Comparison of ENCODE assay signal across 24 cellular contexts in genomic region chr14:70845601-70846000, GRCh38. TPM values are rescaled to one million over a fixed set of nuclear protein-coding genes. Genes with fewer than 3 reads are reported as not detected.
DNase-seq lines count a peak whose midpoint lies in the region; ATAC-seq, FAIRE-seq and TF ChIP-seq lines count a peak whose summit lies in the region.
"Had no signal": no experiment of that assay in that cellular context is flagged by ENCODE, and none has a peak within 500 bp of the region (broad histone marks: within the 10 kb centered on the region; RNA-seq: fewer than 3 reads in every experiment).

No MANE protein-coding gene starts in this region.

- no peak for FAIRE-seq in RCC 7860 (lab: Jason Lieb, UNC)
- FAIRE-seq: A549 had no signal

- intact Hi-C loops in left lung (cut with DNase I) (no loop called here), heart left ventricle (cut with DNase I) (no loop called here)

- TF ChIP-seq POLR2A in heart left ventricle (IDR thresholded peaks at IDR 0.05): no peak

- no peaks in the 10 kb centered on the region for H3K4me1 Mint-ChIP-seq in activated naive CD4-positive, alpha-beta T cell treated with anti-CD3 and anti-CD28 coated beads, Interleukin-2, amount 10 ng/mL, durations not matched to agents 7 days and 5 days
- no peaks in the 10 kb centered on the region for H3K4me1 Mint-ChIP-seq in stimulated activated naive CD8-positive, alpha-beta T cell treated with anti-CD3 and anti-CD28 coated beads, Interleukin-15, amount 100 ng/mL, for 72 hours
- H3K4me1 Mint-ChIP-seq: H9, T-cell had no signal

- H3K36me3 ChIP-seq in left lung (no peaks in the 10 kb centered on the region), heart left ventricle (no peaks in the 10 kb centered on the region)
- H3K36me3 ChIP-seq: Peyer's patch, SJCRH30 had no signal

- H3K27ac ChIP-seq in left lung (no peak overlapping the region), heart left ventricle (no peak overlapping the region)
- H3K27ac ChIP-seq: A549, GM23248, Peyer's patch, SJCRH30 had no signal

- 88 to 92% (median 89%) methylated on average over 2 of the region's 2 CpGs for WGBS in heart left ventricle, 4 donors

- ATAC-seq in left lung: peak; percentile 17
- ATAC-seq in GM21825 (IDR thresholded peaks at IDR 0.05; ENCODE audit: unreplicated experiment): no peak
- no peak for ATAC-seq in heart left ventricle
- no peak for ATAC-seq in stimulated activated naive CD8-positive, alpha-beta T cell treated with anti-CD3 and anti-CD28 coated beads, Interleukin-15, amount 100 ng/mL, for 72 hours
- ATAC-seq: A549, T-cell had no signal

- no peaks in the 10 kb centered on the region for H3K9me3 ChIP-seq in left lung
- H3K9me3 ChIP-seq in heart left ventricle: no peaks in the 10 kb centered on the region
- H3K9me3 ChIP-seq: A549, Caco-2, Peyer's patch, SJCRH30 had no signal

- peak overlapping the region; percentile 38 for H3K27ac Mint-ChIP-seq in activated naive CD4-positive, alpha-beta T cell treated with anti-CD3 and anti-CD28 coated beads, Interleukin-2, amount 10 ng/mL, durations not matched to agents 7 days and 5 days
- H3K27ac Mint-ChIP-seq in stimulated activated naive CD8-positive, alpha-beta T cell treated with anti-CD3 and anti-CD28 coated beads, Interleukin-15, amount 100 ng/mL, for 72 hours: peak overlapping the region in 1 of 2 donors; percentile 65
- H3K27ac Mint-ChIP-seq: CD4-positive, alpha-beta T cell; H9; HFFc6; T-cell had no signal

- H3K27me3 ChIP-seq in left lung (no peaks in the 10 kb centered on the region), heart left ventricle (no peaks in the 10 kb centered on the region)
- H3K27me3 ChIP-seq: Peyer's patch, SJCRH30 had no signal

- H3K9me3 Mint-ChIP-seq in activated naive CD4-positive, alpha-beta T cell treated with anti-CD3 and anti-CD28 coated beads, Interleukin-2, amount 10 ng/mL, durations not matched to agents 7 days and 5 days: no peaks in the 10 kb centered on the region
- no peaks in the 10 kb centered on the region for H3K9me3 Mint-ChIP-seq in stimulated activated naive CD8-positive, alpha-beta T cell treated with anti-CD3 and anti-CD28 coated beads, Interleukin-15, amount 100 ng/mL, for 72 hours
- H3K9me3 Mint-ChIP-seq: CD4-positive, alpha-beta T cell; H9; HFFc6; T-cell had no signal

- no peak overlapping the region for H3K4me3 ChIP-seq in left lung
- H3K4me3 ChIP-seq in heart left ventricle: no peak overlapping the region
- H3K4me3 ChIP-seq: A549, GM23248, Peyer's patch, SJCRH30 had no signal

- no peaks in the 10 kb centered on the region for H3K36me3 Mint-ChIP-seq in activated naive CD4-positive, alpha-beta T cell treated with anti-CD3 and anti-CD28 coated beads, Interleukin-2, amount 10 ng/mL, durations not matched to agents 7 days and 5 days
- H3K36me3 Mint-ChIP-seq: T-cell had no signal

- no peak for TF ChIP-seq CTCF in left lung (IDR thresholded peaks at IDR 0.05)
- no peak for TF ChIP-seq CTCF in heart left ventricle (IDR thresholded peaks at IDR 0.05)

- H3K4me1 ChIP-seq in left lung: peaks cover 0 to 5% of the 10 kb centered on the region in 2 donors
- H3K4me1 ChIP-seq in heart left ventricle: peaks cover 0 to 17% (median 3%) of the 10 kb centered on the region in 12 donors
- H3K4me1 ChIP-seq: Peyer's patch, SJCRH30 had no signal

- no peak for DNase-seq in activated naive CD4-positive, alpha-beta T cell treated with anti-CD3 and anti-CD28 coated beads, Interleukin-2, amount 10 ng/mL, durations not matched to agents 7 days and 5 days
- DNase-seq in activated naive CD4-positive, alpha-beta T cell treated with Interleukin-2 at 50 U/mL for 16 hours: no peak
- peak; percentile 36 for DNase-seq in RCC 7860 (ENCODE audit: low spot score)
- DNase-seq in left lung: no peak
- DNase-seq in heart left ventricle: no peak
- DNase-seq in stimulated activated naive CD8-positive, alpha-beta T cell treated with anti-CD3 and anti-CD28 coated beads, Interleukin-15, amount 100 ng/mL, for 72 hours: no peak
- DNase-seq: Caco-2; CD4-positive, alpha-beta T cell; DMS153; GM23248; H9; HFFc6; Kasumi-1; NCI-H1092 treated with DMSO at 0.1 percent for 48 hours; NCI-H1436 treated with DMSO at 0.1 percent for 48 hours; NCI-H1930; NCI-H2171 treated with DMSO at 0.1 percent for 48 hours; NCI-H524 treated with DMSO at 0.1 percent for 48 hours; NCI-H82; Peyer's patch; SJCRH30; T-cell had no signal

- peaks cover 17% of the 10 kb centered on the region for H3K27me3 Mint-ChIP-seq in activated naive CD4-positive, alpha-beta T cell treated with anti-CD3 and anti-CD28 coated beads, Interleukin-2, amount 10 ng/mL, durations not matched to agents 7 days and 5 days
- H3K27me3 Mint-ChIP-seq in stimulated activated naive CD8-positive, alpha-beta T cell treated with anti-CD3 and anti-CD28 coated beads, Interleukin-15, amount 100 ng/mL, for 72 hours: peaks cover 11% of the 10 kb centered on the region
- H3K27me3 Mint-ChIP-seq: CD4-positive, alpha-beta T cell; T-cell had no signal

- CTCF ChIA-PET in activated naive CD4-positive, alpha-beta T cell treated with anti-CD3 and anti-CD28 coated beads, Interleukin-2, amount 10 ng/mL, durations not matched to agents 7 days and 5 days (lab: Charles Lee): no interaction called here

- H3K4me3 Mint-ChIP-seq in activated naive CD4-positive, alpha-beta T cell treated with anti-CD3 and anti-CD28 coated beads, Interleukin-2, amount 10 ng/mL, durations not matched to agents 7 days and 5 days: no peak overlapping the region
- H3K4me3 Mint-ChIP-seq in stimulated activated naive CD8-positive, alpha-beta T cell treated with anti-CD3 and anti-CD28 coated beads, Interleukin-15, amount 100 ng/mL, for 72 hours: no peak overlapping the region
- H3K4me3 Mint-ChIP-seq: CD4-positive, alpha-beta T cell; H9; HFFc6; T-cell had no signal

RNA-seq across cellular contexts. Expression of gene MAP3K9, which starts 36.3 kb away (rescaled TPM):
- total RNA-seq in left lung (10 to 100 TPM; 10.7 to 13.1 TPM), heart left ventricle (1 to 10 TPM; 1.2 to 2.8 (median 1.7) TPM)
- polyA plus RNA-seq in heart left ventricle: 1 to 10 TPM in 1 of 2 donors, under 1 TPM in 1; 0.91 to 3.8 TPM
- total RNA-seq: GM23248 had no signal
